In genomic region chr18:78773819-78774218, GRCh38 we compare ENCODE assay signal across 20 cellular contexts.
A peak's percentile ranks its signal among the peaks of the same experiment; 100 is the strongest.
DNase-seq lines count a peak whose midpoint lies in the region; ATAC-seq and TF ChIP-seq lines count a peak whose summit lies in the region.
"Had no signal": no experiment of that assay in that cellular context is flagged by ENCODE, and none has a peak within 500 bp of the region (broad histone marks: within the 10 kb centered on the region; RNA-seq: fewer than 3 reads in every experiment).

No MANE protein-coding gene starts in this region.

- TF ChIP-seq EP300 in sigmoid colon (IDR thresholded peaks at IDR 0.05): no peak

- H3K9me3 ChIP-seq in neuronal stem cell (replicated peaks in 1 of 2; ENCODE audit: control insufficient read depth in 2 of 2, insufficient read depth in 1 of 2, low read depth in 1 of 2, low read length in 2 of 2) (no peaks in the 10 kb centered on the region), sigmoid colon (no peaks in the 10 kb centered on the region)
- H3K9me3 ChIP-seq: A549, HAP-1 had no signal

- no peak overlapping the region for H3K4ac ChIP-seq in neuronal stem cell (ENCODE audit: low read length)

- TF ChIP-seq CTCF in VCaP (conservative IDR thresholded peaks at IDR 0.05) (no peak), coronary artery (IDR thresholded peaks at IDR 0.05) (no peak), sigmoid colon (IDR thresholded peaks at IDR 0.05) (no peak)

- H2BK12ac ChIP-seq in neuronal stem cell (ENCODE audit: low read length): no peak overlapping the region

- H3K4me1 ChIP-seq in neuronal stem cell (ENCODE audit: control insufficient read depth in 2 of 2, insufficient read depth in 1 of 2, low read depth in 1 of 2, low read length in 2 of 2) (peaks cover 0 to 2% of the 10 kb centered on the region in 2 donors), sigmoid colon (no peaks in the 10 kb centered on the region)
- H3K4me1 ChIP-seq: A549 had no signal

- no peak overlapping the region for H2BK15ac ChIP-seq in neuronal stem cell (ENCODE audit: low read length)

- peak overlapping the region; percentile 51 for H3K14ac ChIP-seq in neuronal stem cell (ENCODE audit: low read length)

- no peak overlapping the region for H4K91ac ChIP-seq in neuronal stem cell (ENCODE audit: low read depth, low read length, poor library complexity)

- H3K4me3 ChIP-seq in coronary artery (no peak overlapping the region), neuronal stem cell (ENCODE audit: low read length in 2 of 2) (no peak overlapping the region), sigmoid colon (no peak overlapping the region)
- H3K4me3 ChIP-seq: A549, HAP-1 had no signal

- no peak overlapping the region for H3K4me3 Mint-ChIP-seq in activated T-helper 17 cell treated with anti-CD3 and anti-CD28 coated beads, Interleukin-2, amount 50 U/mL, for 72 hours
- H3K4me3 Mint-ChIP-seq: HFFc6 had no signal

- no peak overlapping the region for H2BK120ac ChIP-seq in neuronal stem cell (ENCODE audit: low read depth, low read length)

- peak overlapping the region; percentile 66 for H3K18ac ChIP-seq in neuronal stem cell (ENCODE audit: low read length)

- H3K9me3 Mint-ChIP-seq in activated T-helper 17 cell treated with anti-CD3 and anti-CD28 coated beads, Interleukin-2, amount 50 U/mL, for 72 hours: no peaks in the 10 kb centered on the region

- H3K36me3 Mint-ChIP-seq in activated T-helper 17 cell treated with anti-CD3 and anti-CD28 coated beads, Interleukin-2, amount 50 U/mL, for 72 hours (ENCODE audit: low read depth): no peaks in the 10 kb centered on the region
- H3K36me3 Mint-ChIP-seq: CD4-positive, alpha-beta memory T cell had no signal

- H3K27me3 ChIP-seq in neuronal stem cell (ENCODE audit: control insufficient read depth in 3 of 3, insufficient read depth in 3 of 3, low read depth in 1 of 3, low read length in 3 of 3) (peaks cover 0 to 16% (median 0%) of the 10 kb centered on the region in 3 experiments), sigmoid colon (peaks cover 0 to 9% (median 0%) of the 10 kb centered on the region in 3 donors)

- no peaks in the 10 kb centered on the region for H3K36me3 ChIP-seq in neuronal stem cell (replicated peaks in 1 of 2; ENCODE audit: control insufficient read depth in 2 of 2, insufficient read depth in 2 of 2, low read length in 2 of 2)
- H3K36me3 ChIP-seq in sigmoid colon: no peaks in the 10 kb centered on the region
- H3K36me3 ChIP-seq: HAP-1 had no signal

- H3K27ac ChIP-seq in VCaP: peak overlapping the region; percentile 54
- no peak overlapping the region for H3K27ac ChIP-seq in coronary artery
- H3K27ac ChIP-seq in neuronal stem cell (replicated peaks; ENCODE audit: low read length): no peak overlapping the region
- H3K27ac ChIP-seq in sigmoid colon: no peak overlapping the region
- H3K27ac ChIP-seq: A549 had no signal

- peak; percentile 62 for DNase-seq in coronary artery (ENCODE audit: low spot score)
- no peak for DNase-seq in neuronal stem cell (ENCODE audit: low spot score)
- DNase-seq in sigmoid colon: peak; percentile 46
- DNase-seq in cerebellar cortex (ENCODE audit: low spot score): no peak
- no peak for DNase-seq in RPMI8226
- DNase-seq: 8988T; ACHN; AML-193; C1 segment of cervical spinal cord; Calu3; CD4-positive, alpha-beta memory T cell; COR-L47; DMS53; DND-41; GOT3; HFFc6 had no signal

- no peaks in the 10 kb centered on the region for H3K27me3 Mint-ChIP-seq in activated T-helper 17 cell treated with anti-CD3 and anti-CD28 coated beads, Interleukin-2, amount 50 U/mL, for 72 hours
- H3K27me3 Mint-ChIP-seq: CD4-positive, alpha-beta memory T cell had no signal

- intact Hi-C loops in sigmoid colon (cut with DNase I): no loop called here

- H3K4me2 ChIP-seq in neuronal stem cell (ENCODE audit: insufficient read depth, low read length, poor library complexity, severe bottlenecking): no peak overlapping the region
- H3K4me2 ChIP-seq: A549 had no signal

- H3K4me1 Mint-ChIP-seq in activated T-helper 17 cell treated with anti-CD3 and anti-CD28 coated beads, Interleukin-2, amount 50 U/mL, for 72 hours: no peaks in the 10 kb centered on the region
- H3K4me1 Mint-ChIP-seq: CD4-positive, alpha-beta memory T cell had no signal

- H3K79me1 ChIP-seq in neuronal stem cell (ENCODE audit: low read depth, low read length): peaks cover 2% of the 10 kb centered on the region

- H2AFZ ChIP-seq in neuronal stem cell (ENCODE audit: low read length): no peak overlapping the region

- H3K27ac Mint-ChIP-seq in activated T-helper 17 cell treated with anti-CD3 and anti-CD28 coated beads, Interleukin-2, amount 50 U/mL, for 72 hours: no peak overlapping the region
- H3K27ac Mint-ChIP-seq: CD4-positive, alpha-beta memory T cell; HFFc6 had no signal

- H2BK5ac ChIP-seq in neuronal stem cell (ENCODE audit: low read length): no peak overlapping the region

- no peak overlapping the region for H3K9ac ChIP-seq in neuronal stem cell (ENCODE audit: low read depth, low read length, poor library complexity)

- TF ChIP-seq POLR2A in sigmoid colon (IDR thresholded peaks at IDR 0.05): no peak

- WGBS in neuronal stem cell (ENCODE audit: extremely low coverage in 2 of 2, insufficient read length in 2 of 2, insufficient replicate concordance in 1 of 2), 2 donors: no CpG with 5 or more reads among the region's 9 CpGs
- 41 to 69% methylated on average over 9 of the region's 9 CpGs for WGBS in sigmoid colon, 2 donors

- H3K23ac ChIP-seq in neuronal stem cell (ENCODE audit: low read depth, low read length, poor library complexity): no peak overlapping the region

- H2AK5ac ChIP-seq in neuronal stem cell (ENCODE audit: low read depth, low read length): peak overlapping the region; percentile 22

- no peak overlapping the region for H4K8ac ChIP-seq in neuronal stem cell (ENCODE audit: low read depth, low read length)

- ATAC-seq in activated T-helper 17 cell treated with anti-CD3 and anti-CD28 coated beads, Interleukin-2, amount 50 U/mL, for 72 hours (replicated peaks): no peak
- ATAC-seq: A549 had no signal

Comparison
In these comparisons a context has a peak if more than half of its experiments do, and no peak if none do; other contexts are left out.
1. DNase-seq: peak in coronary artery (single experiment) and sigmoid colon (single experiment); none in neuronal stem cell (single experiment), cerebellar cortex (single experiment) and RPMI8226 (single experiment).